In genomic region chr18:34159691-34160185, GRCh38 we compare ENCODE assay signal across 11 cellular contexts.
DNase-seq lines count a peak whose midpoint lies in the region; ATAC-seq and TF ChIP-seq lines count a peak whose summit lies in the region.
"Had no signal": no experiment of that assay in that cellular context is flagged by ENCODE, and none has a peak within 500 bp of the region (broad histone marks: within the 10 kb centered on the region; RNA-seq: fewer than 3 reads in every experiment).

No MANE protein-coding gene starts in this region.

- TF ChIP-seq CTCF in GM13976 (IDR thresholded peaks at IDR 0.05; ENCODE audit: borderline replicate concordance, control extremely low read depth, extremely low read depth, insufficient read depth, missing control alignments) = no peak
- no peak for TF ChIP-seq CTCF in parathyroid adenoma (IDR thresholded peaks at IDR 0.05)

- no peaks in the 10 kb centered on the region for H3K36me3 ChIP-seq in ectodermal cell (ENCODE audit: control insufficient read depth, insufficient read depth, low read length)
- no peaks in the 10 kb centered on the region for H3K36me3 ChIP-seq in parathyroid adenoma (ENCODE audit: control insufficient read depth, insufficient read depth, low read length)

- H3K4me3 ChIP-seq in ectodermal cell (ENCODE audit: insufficient read depth, low read depth, low read length) (peak overlapping the region; percentile 45), parathyroid adenoma (ENCODE audit: low read depth, low read length) (no peak overlapping the region)

- DNase-seq in GM13976 (ENCODE audit: low spot score) (peak; percentile 6), NCI-H2196 (lab: John Stamatoyannopoulos, UW; ENCODE audit: unreplicated experiment) (peak; percentile 50), kidney tubule cell (ENCODE audit: low spot score) (no peak)
- DNase-seq: activated B cell treated with CpG ODN at 0.5 μM for 24 hours; effector CD8-positive, alpha-beta T cell; OCI-M1 had no signal

- peak overlapping the region; percentile 56 for H3K4me2 ChIP-seq in parathyroid adenoma (ENCODE audit: low read length)

- in situ Hi-C loops in GM13976 (cut with MboI; ENCODE audit: low sequenced_read_pairs, unreplicated experiment) = no loop called here

- H2AFZ ChIP-seq in parathyroid adenoma = peak overlapping the region; percentile 38

- no peak overlapping the region for H3K27ac ChIP-seq in ectodermal cell (ENCODE audit: insufficient read depth, low read depth, low read length, poor library complexity, severe bottlenecking)
- H3K27ac ChIP-seq in parathyroid adenoma = no peak overlapping the region

- H3K79me2 ChIP-seq in parathyroid adenoma = no peaks in the 10 kb centered on the region

- 42 to 46% methylated on average over 14 of the region's 14 CpGs for WGBS in ectodermal cell, 2 experiments

- H3K4me1 ChIP-seq in ectodermal cell (ENCODE audit: control insufficient read depth, insufficient read depth, low read length) (peaks cover 4% of the 10 kb centered on the region), parathyroid adenoma (no peaks in the 10 kb centered on the region)

- H3K27me3 ChIP-seq in ectodermal cell (ENCODE audit: control insufficient read depth, insufficient read depth, low read length, poor library complexity, severe bottlenecking) = peaks cover 35% of the 10 kb centered on the region
- H3K27me3 ChIP-seq in parathyroid adenoma (ENCODE audit: control insufficient read depth, insufficient read depth, low read length) = no peaks in the 10 kb centered on the region

- ATAC-seq in GM18907 (IDR thresholded peaks at IDR 0.05; ENCODE audit: unreplicated experiment) (no peak), HG03280 (IDR thresholded peaks at IDR 0.05; ENCODE audit: unreplicated experiment) (no peak), GM21529 (IDR thresholded peaks at IDR 0.05; ENCODE audit: unreplicated experiment) (no peak)

- H3K9ac ChIP-seq in parathyroid adenoma = no peak overlapping the region

- no peaks in the 10 kb centered on the region for H3K9me3 ChIP-seq in ectodermal cell (ENCODE audit: control insufficient read depth, low read length)
- no peaks in the 10 kb centered on the region for H3K9me3 ChIP-seq in parathyroid adenoma (ENCODE audit: control insufficient read depth, low read length)
